16 cellular contexts compared by ENCODE assay signal in the genomic region with DNA sequence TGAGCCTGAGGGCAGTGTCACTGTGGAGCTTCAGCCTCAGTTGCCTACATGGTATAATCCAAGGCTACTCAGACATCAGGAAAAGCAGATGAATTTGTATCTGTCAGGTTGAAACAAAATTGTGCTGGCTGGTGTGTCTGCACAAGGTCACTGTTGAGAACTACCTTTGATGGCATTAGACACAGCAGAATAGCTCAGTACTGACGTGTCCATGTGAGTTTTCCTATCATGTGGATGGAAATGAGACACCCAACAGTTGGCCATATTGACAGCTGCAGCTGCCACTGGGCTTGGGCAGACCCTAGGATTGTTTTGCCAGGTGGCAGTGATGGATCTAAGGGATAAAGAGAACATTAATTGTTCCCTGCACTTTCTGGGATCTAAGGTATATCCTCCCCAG. TPM values are rescaled to one million over a fixed set of nuclear protein-coding genes. Genes with fewer than 3 reads are reported as not detected.
DNase-seq lines count a peak whose midpoint lies in the region; ATAC-seq and TF ChIP-seq lines count a peak whose summit lies in the region.
"Had no signal": no experiment of that assay in that cellular context is flagged by ENCODE, and none has a peak within 500 bp of the region (broad histone marks: within the 10 kb centered on the region; RNA-seq: fewer than 3 reads in every experiment).

No MANE protein-coding gene starts in this region.

- H3K36me3 Mint-ChIP-seq in CD4-positive, CD25-positive, alpha-beta regulatory T cell: peaks cover 27% of the 10 kb centered on the region
- peaks cover 8% of the 10 kb centered on the region for H3K36me3 Mint-ChIP-seq in activated naive CD8-positive, alpha-beta T cell treated with anti-CD3 and anti-CD28 coated beads for 36 hours

- TF ChIP-seq CTCF in adrenal gland (IDR thresholded peaks at IDR 0.05): no peak
- no peak for TF ChIP-seq CTCF in gastrocnemius medialis (IDR thresholded peaks at IDR 0.05 in 4 of 5, conservative IDR thresholded peaks at IDR 0.05 in 1 of 5)

- peaks cover 40% of the 10 kb centered on the region for H3K36me3 ChIP-seq in CD4-positive, CD25-positive, alpha-beta regulatory T cell (ENCODE audit: control insufficient read depth, insufficient read depth, low read length)
- H3K36me3 ChIP-seq in adrenal gland (replicated peaks in 1 of 2): peaks cover 0 to 9% of the 10 kb centered on the region in 2 donors
- H3K36me3 ChIP-seq in gastrocnemius medialis: peaks cover 0 to 6% of the 10 kb centered on the region in 2 donors

- H3K4me3 ChIP-seq in CD4-positive, CD25-positive, alpha-beta regulatory T cell (ENCODE audit: low read depth, low read length): no peak overlapping the region
- H3K4me3 ChIP-seq in adrenal gland: no peak overlapping the region
- H3K4me3 ChIP-seq in gastrocnemius medialis: no peak overlapping the region
- H3K4me3 ChIP-seq: A549 had no signal

- intact Hi-C loops in adrenal gland (cut with DNase I) (no loop called here), gastrocnemius medialis (cut with DNase I; ENCODE audit: low total_unique reads) (no loop called here)

- H3K9me3 ChIP-seq in CD4-positive, CD25-positive, alpha-beta regulatory T cell (ENCODE audit: control insufficient read depth in 2 of 2, low read length in 2 of 2): no peaks in the 10 kb centered on the region
- no peaks in the 10 kb centered on the region for H3K9me3 ChIP-seq in adrenal gland (replicated peaks in 1 of 3)
- H3K9me3 ChIP-seq in gastrocnemius medialis: no peaks in the 10 kb centered on the region
- H3K9me3 ChIP-seq: A549, BE2C had no signal

- no peak for TF ChIP-seq POLR2A in adrenal gland (IDR thresholded peaks at IDR 0.05)
- TF ChIP-seq POLR2A in gastrocnemius medialis (IDR thresholded peaks at IDR 0.05): no peak

- no peaks in the 10 kb centered on the region for H3K27me3 ChIP-seq in CD4-positive, CD25-positive, alpha-beta regulatory T cell (ENCODE audit: control insufficient read depth, insufficient read depth, low read length)
- H3K27me3 ChIP-seq in adrenal gland: no peaks in the 10 kb centered on the region
- no peaks in the 10 kb centered on the region for H3K27me3 ChIP-seq in gastrocnemius medialis
- H3K27me3 ChIP-seq: BE2C had no signal

- no peak overlapping the region for H3K4me3 Mint-ChIP-seq in CD4-positive, CD25-positive, alpha-beta regulatory T cell
- no peak overlapping the region for H3K4me3 Mint-ChIP-seq in activated naive CD8-positive, alpha-beta T cell treated with anti-CD3 and anti-CD28 coated beads for 36 hours

- peaks cover 0 to 10% (median 0%) of the 10 kb centered on the region in 4 donors for H3K4me1 Mint-ChIP-seq in CD4-positive, CD25-positive, alpha-beta regulatory T cell
- H3K4me1 Mint-ChIP-seq in activated naive CD8-positive, alpha-beta T cell treated with anti-CD3 and anti-CD28 coated beads for 36 hours: no peaks in the 10 kb centered on the region

- H3K9me3 Mint-ChIP-seq in CD4-positive, CD25-positive, alpha-beta regulatory T cell: no peaks in the 10 kb centered on the region
- no peaks in the 10 kb centered on the region for H3K9me3 Mint-ChIP-seq in activated naive CD8-positive, alpha-beta T cell treated with anti-CD3 and anti-CD28 coated beads for 36 hours

- H3K4me1 ChIP-seq in CD4-positive, CD25-positive, alpha-beta regulatory T cell (ENCODE audit: control insufficient read depth, insufficient read depth, low read length, poor library complexity, severe bottlenecking): no peaks in the 10 kb centered on the region
- peaks cover 23 to 26% of the 10 kb centered on the region in 2 donors for H3K4me1 ChIP-seq in adrenal gland (replicated peaks in 1 of 2)
- H3K4me1 ChIP-seq in gastrocnemius medialis: peaks cover 14 to 22% of the 10 kb centered on the region in 2 donors
- H3K4me1 ChIP-seq: A549, BE2C had no signal

- no peak for DNase-seq in CD4-positive, CD25-positive, alpha-beta regulatory T cell
- peak; percentile 65 to 91 for DNase-seq in NCI-H524 (lab: John Stamatoyannopoulos, UW)
- peak in 2 of 7 donors; percentile 54 to 56 for DNase-seq in adrenal gland
- DNase-seq in gastrocnemius medialis: peak; percentile 42 to 69
- DNase-seq in T1000 (lab: John Stamatoyannopoulos, UW): no peak
- no peak for DNase-seq in HuH-7.5 (ENCODE audit: low spot score)
- no peak for DNase-seq in activated naive CD8-positive, alpha-beta T cell treated with anti-CD3 and anti-CD28 coated beads for 36 hours
- DNase-seq: BE2C, DND-41, IMR-90, NCI-H1694, NCI-H2081 had no signal

- 44 to 67% (median 53%) methylated on average over 1 of the region's 1 CpG for WGBS in adrenal gland, 4 donors

- in situ Hi-C loops in gastrocnemius medialis (cut with MboI; ENCODE audit: low sequenced_read_pairs in 4 of 4): no loop called here

- no peak for ATAC-seq in CD4-positive, CD25-positive, alpha-beta regulatory T cell (ENCODE audit: low read depth in 2 of 2)
- ATAC-seq in gastrocnemius medialis: peak; percentile 95 to 96
- ATAC-seq: A549, HCT116, Right ventricle myocardium inferior had no signal

- H3K27ac Mint-ChIP-seq in CD4-positive, CD25-positive, alpha-beta regulatory T cell: peak overlapping the region in 2 of 3 donors; percentile 47 to 52
- H3K27ac Mint-ChIP-seq in activated naive CD8-positive, alpha-beta T cell treated with anti-CD3 and anti-CD28 coated beads for 36 hours: no peak overlapping the region

- no peaks in the 10 kb centered on the region for H3K27me3 Mint-ChIP-seq in CD4-positive, CD25-positive, alpha-beta regulatory T cell
- H3K27me3 Mint-ChIP-seq in activated naive CD8-positive, alpha-beta T cell treated with anti-CD3 and anti-CD28 coated beads for 36 hours: no peaks in the 10 kb centered on the region

- H3K27ac ChIP-seq in CD4-positive, CD25-positive, alpha-beta regulatory T cell (ENCODE audit: insufficient read depth, low read length, poor library complexity, severe bottlenecking): no peak overlapping the region
- H3K27ac ChIP-seq in adrenal gland (peak overlapping the region in 4 of 5 donors; percentile 9 to 94 (median 78)), gastrocnemius medialis (peak overlapping the region; percentile 64 to 78 (median 72))
- H3K27ac ChIP-seq: A549, KMS-11 had no signal

RNA-seq across cellular contexts. Expression of a gene that starts 15.8 kb away (rescaled TPM):
- 21.1 TPM for total RNA-seq in CD4-positive, CD25-positive, alpha-beta regulatory T cell
- polyA plus RNA-seq in CD4-positive, CD25-positive, alpha-beta regulatory T cell: 1 to 10 TPM; 3.6 to 7.7 (median 5.3) TPM
- total RNA-seq in adrenal gland: 10 to 100 TPM; 24.9 to 64.4 (median 35.1) TPM
- 10 to 100 TPM in 1 of 3 donors, 1 to 10 TPM in 2; 4.9 to 28.0 (median 6.8) TPM for polyA plus RNA-seq in adrenal gland
- total RNA-seq in gastrocnemius medialis: 1 to 10 TPM; 3.3 to 7.7 (median 6.0) TPM
- 10 to 100 TPM; 14.4 to 15.8 TPM for total RNA-seq in activated naive CD8-positive, alpha-beta T cell treated with anti-CD3 and anti-CD28 coated beads for 36 hours

RNA-seq across cellular contexts. Expression of a gene that starts 16.7 kb away (rescaled TPM):
- total RNA-seq in CD4-positive, CD25-positive, alpha-beta regulatory T cell: 98.6 TPM
- 10 to 100 TPM; 12.8 to 14.7 (median 13.5) TPM for polyA plus RNA-seq in CD4-positive, CD25-positive, alpha-beta regulatory T cell
- total RNA-seq in adrenal gland (100 to 1,000 TPM; 113 to 263 (median 156) TPM), gastrocnemius medialis (10 to 100 TPM; 25.1 to 40.9 (median 36.1) TPM)
- polyA plus RNA-seq in adrenal gland: 100 to 1,000 TPM in 2 of 3 donors, 10 to 100 TPM in 1; 85.7 to 209 (median 104) TPM
- total RNA-seq in activated naive CD8-positive, alpha-beta T cell treated with anti-CD3 and anti-CD28 coated beads for 36 hours: 10 to 100 TPM; 68.1 to 74.8 TPM

Comparison
In these comparisons a context has a peak if more than half of its experiments do, and no peak if none do; other contexts are left out.
1. ATAC-seq: peak in gastrocnemius medialis (2 of 2); none in CD4-positive, CD25-positive, alpha-beta regulatory T cell (0 of 2).
2. DNase-seq: peak in NCI-H524 (2 of 2) and gastrocnemius medialis (2 of 2); none in CD4-positive, CD25-positive, alpha-beta regulatory T cell (0 of 3), T1000 (single experiment), HuH-7.5 (single experiment) and activated naive CD8-positive, alpha-beta T cell treated with anti-CD3 and anti-CD28 coated beads for 36 hours (single experiment).